In genomic region chr19:13951799-13952153, GRCh38 we compare ENCODE assay signal across 1 cellular context.
TF ChIP-seq lines count a peak whose summit lies in the region.

No MANE protein-coding gene starts in this region.

TF ChIP-seq in endothelial cell of umbilical vein, 7 proteins besides CTCF, POLR2A, EP300 and RAD21:
- TF ChIP-seq GATA2 (IDR thresholded peaks at IDR 0.05; ENCODE audit: insufficient read depth, insufficient read length, low read depth, low read length) (peak; percentile 23), POLR2AphosphoS5 (IDR thresholded peaks at IDR 0.05; ENCODE audit: insufficient read depth, low read depth, low read length) (no peak)
